In the genomic region with DNA sequence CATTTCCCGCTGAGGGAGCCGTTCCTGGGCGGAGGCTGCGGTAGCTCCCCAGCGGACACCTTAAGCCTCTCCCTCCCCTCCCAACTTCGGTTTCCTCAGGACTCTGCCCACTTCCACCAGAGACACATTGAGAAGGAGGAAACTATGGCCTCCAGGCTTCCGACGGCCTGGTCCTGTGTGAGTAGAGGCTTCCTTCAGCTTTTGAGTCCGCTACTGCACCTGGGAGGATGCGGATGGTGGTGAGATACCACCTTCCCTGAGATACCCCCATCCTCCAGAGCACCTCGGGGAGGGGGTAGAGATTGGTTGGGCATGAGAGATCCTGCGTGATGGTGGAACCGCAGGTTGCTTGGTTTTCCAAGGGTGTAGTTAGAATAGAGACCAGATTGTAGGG, we compare ENCODE assay signal across 8 cellular contexts. TPM values are rescaled to one million over a fixed set of nuclear protein-coding genes. Genes with fewer than 3 reads are reported as not detected.
A peak's percentile ranks its signal among the peaks of the same experiment; 100 is the strongest.
DNase-seq lines count a peak whose midpoint lies in the region; ATAC-seq and TF ChIP-seq lines count a peak whose summit lies in the region.

No MANE protein-coding gene starts in this region.

- H3K27ac ChIP-seq in ascending aorta (peak overlapping the region; percentile 99), lower lobe of right lung (peak overlapping the region; percentile 99), uterus (peak overlapping the region; percentile 96 to 98)

- no peak for TF ChIP-seq POLR2A in uterus (IDR thresholded peaks at IDR 0.05)

- intact Hi-C loops in ascending aorta (cut with DNase I) (loop anchor here (1.0 to 10.0 kb wide), 3 partner anchors 29 to 121 kb away; partner anchors contain the start of genes ERVK3-1 and ZNF8), lower lobe of right lung (cut with DNase I) (no loop called here), uterus (cut with DNase I; ENCODE audit: low total_unique reads) (no loop called here)

- peaks cover 87 to 92% of the 10 kb centered on the region in 2 donors for H3K9me3 ChIP-seq in ascending aorta
- H3K9me3 ChIP-seq in lower lobe of right lung: peaks cover 93% of the 10 kb centered on the region
- peaks cover 0 to 98% of the 10 kb centered on the region in 2 donors for H3K9me3 ChIP-seq in uterus

- H3K27me3 ChIP-seq in ascending aorta: no peaks in the 10 kb centered on the region
- no peaks in the 10 kb centered on the region for H3K27me3 ChIP-seq in lower lobe of right lung (ENCODE audit: low read depth)
- H3K27me3 ChIP-seq in uterus: no peaks in the 10 kb centered on the region

- peak; percentile 18 for DNase-seq in stimulated activated CD8-positive, alpha-beta memory T cell treated with anti-CD3 and anti-CD28 coated beads, Interleukin-12 subunit alpha, Interleukin-12 subunit beta, amount 100 ng/mL, for 1 hour (ENCODE audit: low read depth)
- DNase-seq in stimulated activated CD8-positive, alpha-beta memory T cell treated with anti-CD3 and anti-CD28 coated beads, Interleukin-4, amount 100 ng/mL, for 48 hours: no peak
- no peak for DNase-seq in ascending aorta (ENCODE audit: low spot score in 2 of 2)
- DNase-seq in lower lobe of right lung: no peak
- DNase-seq in uterus: no peak
- DNase-seq in UCSD-AML1 (lab: John Stamatoyannopoulos, UW; ENCODE audit: unreplicated experiment): no peak

- ATAC-seq in lower lobe of right lung: no peak
- ATAC-seq in esophagus mucosa: no peak
- ATAC-seq in GM21515 (IDR thresholded peaks at IDR 0.05; ENCODE audit: unreplicated experiment): no peak

- H3K4me1 ChIP-seq in ascending aorta (no peaks in the 10 kb centered on the region), lower lobe of right lung (no peaks in the 10 kb centered on the region), uterus (no peaks in the 10 kb centered on the region)

- H3K36me3 ChIP-seq in ascending aorta: peaks cover 40 to 53% of the 10 kb centered on the region in 2 donors
- H3K36me3 ChIP-seq in lower lobe of right lung: peaks cover 31% of the 10 kb centered on the region
- H3K36me3 ChIP-seq in uterus: no peaks in the 10 kb centered on the region

- H3K4me3 ChIP-seq in ascending aorta (peak overlapping the region; percentile 84 to 93), lower lobe of right lung (peak overlapping the region; percentile 90), uterus (peak overlapping the region; percentile 49 to 84)

- TF ChIP-seq CTCF in ascending aorta (IDR thresholded peaks at IDR 0.05) (no peak), lower lobe of right lung (IDR thresholded peaks at IDR 0.05) (no peak), uterus (IDR thresholded peaks at IDR 0.05) (no peak)

RNA-seq across cellular contexts. Expression of gene ZNF274, which starts 1.0 kb away (rescaled TPM):
- total RNA-seq in ascending aorta: 14.7 TPM
- total RNA-seq in lower lobe of right lung: 27.6 TPM
- total RNA-seq in uterus: 10 to 100 TPM; 10.8 to 34.3 (median 29.7) TPM
- total RNA-seq in esophagus mucosa: 19.5 TPM

RNA-seq across cellular contexts. Expression of gene ZNF329, which starts 33.2 kb away (rescaled TPM):
- total RNA-seq in ascending aorta (3.8 TPM), lower lobe of right lung (5.8 TPM), uterus (10 to 100 TPM in 3 of 4 donors, 1 to 10 TPM in 1; 2.6 to 29.7 (median 13.3) TPM), esophagus mucosa (2.9 TPM)

RNA-seq across cellular contexts. Expression of gene ZNF544, which starts 44.9 kb away (rescaled TPM):
- total RNA-seq in ascending aorta: 3.9 TPM
- 22.6 TPM for total RNA-seq in lower lobe of right lung
- 10 to 100 TPM in 3 of 4 donors, 1 to 10 TPM in 1; 2.6 to 67.0 (median 43.7) TPM for total RNA-seq in uterus
- total RNA-seq in esophagus mucosa: 20.0 TPM
